ENCODE assay signal across 1 cellular context in genomic region chr12:6757028-6757689, GRCh38.
TF ChIP-seq lines count a peak whose summit lies in the region.

No MANE protein-coding gene starts in this region.

TF ChIP-seq in GM23338, 12 proteins besides CTCF, POLR2A, EP300 and RAD21 (continued from another document):
- TF ChIP-seq EZH2 (IDR thresholded peaks at IDR 0.05; ENCODE audit: low read depth, unreplicated experiment) (no peak), ZNF114 (CRISPR knock-in tag; IDR thresholded peaks at IDR 0.05) (no peak), JUNB (IDR thresholded peaks at IDR 0.05; ENCODE audit: unreplicated experiment) (no peak), REST (IDR thresholded peaks at IDR 0.05; ENCODE audit: unreplicated experiment) (no peak), CREB1 (CRISPR knock-in tag; IDR thresholded peaks at IDR 0.05; ENCODE audit: low read depth) (no peak), ETS1 (IDR thresholded peaks at IDR 0.05) (no peak), NANOG (IDR thresholded peaks at IDR 0.05; ENCODE audit: borderline replicate concordance) (no peak), ZNF331 (CRISPR knock-in tag; IDR thresholded peaks at IDR 0.05; ENCODE audit: low read depth) (no peak), POLR2AphosphoS5 (IDR thresholded peaks at IDR 0.05; ENCODE audit: low read depth) (no peak)
TF ChIP-seq in GM23338: peak in this region for 0.
